In genomic region chr10:110492069-110492782, GRCh38 we compare ENCODE assay signal across 18 cellular contexts. TPM values are rescaled to one million over a fixed set of nuclear protein-coding genes. Genes with fewer than 3 reads are reported as not detected.
A peak's percentile ranks its signal among the peaks of the same experiment; 100 is the strongest.
DNase-seq lines count a peak whose midpoint lies in the region; ATAC-seq and TF ChIP-seq lines count a peak whose summit lies in the region.
"Had no signal": no experiment of that assay in that cellular context is flagged by ENCODE, and none has a peak within 500 bp of the region (broad histone marks: within the 10 kb centered on the region; RNA-seq: fewer than 3 reads in every experiment).

No MANE protein-coding gene starts in this region.

- no peaks in the 10 kb centered on the region for H3K27me3 ChIP-seq in PC-9 (ENCODE audit: insufficient read depth, low read depth)
- H3K27me3 ChIP-seq in tibial nerve, result no peaks in the 10 kb centered on the region
- H3K27me3 ChIP-seq: esophagus squamous epithelium had no signal

- H3K4me1 ChIP-seq in PC-9 (replicated peaks; ENCODE audit: insufficient read depth), result peaks cover 12% of the 10 kb centered on the region
- peaks cover 0 to 19% (median 14%) of the 10 kb centered on the region in 4 donors for H3K4me1 ChIP-seq in tibial nerve

- DNase-seq in CD14-positive monocyte (ENCODE audit: low spot score) (peak; percentile 43), dermis blood vessel endothelial cell (peak; percentile 21), PC-9 (no peak), lower leg skin (ENCODE audit: low spot score in 2 of 2) (no peak), SKM-1 treated with dmso at 0.1 percent for 144 hours (lab: John Stamatoyannopoulos, UW; ENCODE audit: unreplicated experiment) (no peak), tibial nerve (ENCODE audit: low spot score in 2 of 2) (no peak)
- DNase-seq: activated CD4-positive, alpha-beta memory T cell treated with anti-CD3 and anti-CD28 coated beads for 36 hours; esophagus squamous epithelium; GDM1; H7; mammary epithelial cell; OCI-M1; stimulated activated CD4-positive, alpha-beta T cell treated with anti-CD3 and anti-CD28 coated beads, Interleukin-2, amount 100 ng/mL, for 24 hours; stimulated activated naive CD4-positive, alpha-beta T cell; T-cell had no signal

- H3K27ac ChIP-seq in PC-9 (no peak overlapping the region), tibial nerve (no peak overlapping the region)
- H3K27ac ChIP-seq: esophagus squamous epithelium had no signal

- H3K9me3 Mint-ChIP-seq in CD14-positive monocyte, result peaks cover 0 to 4% (median 0%) of the 10 kb centered on the region in 7 donors
- H3K9me3 Mint-ChIP-seq: activated CD4-positive, alpha-beta memory T cell treated with anti-CD3 and anti-CD28 coated beads for 36 hours; activated naive CD4-positive, alpha-beta T cell treated with anti-CD3 and anti-CD28 coated beads, Interleukin-2, amount 50 U/mL, for 24 hours; T-cell had no signal

- CTCF ChIA-PET in PC-9 (lab: Charles Lee), result no interaction called here

- POLR2A ChIA-PET in PC-9 (lab: Charles Lee; ENCODE audit: unreplicated experiment), result no interaction called here

- no peak overlapping the region for H3K4me3 ChIP-seq in PC-9
- H3K4me3 ChIP-seq in lower leg skin (ENCODE audit: low read depth, poor library complexity, severe bottlenecking), result no peak overlapping the region
- no peak overlapping the region for H3K4me3 ChIP-seq in tibial nerve
- H3K4me3 ChIP-seq: esophagus squamous epithelium had no signal

- H3K4me2 ChIP-seq in PC-9, result no peak overlapping the region

- TF ChIP-seq EP300 in tibial nerve (IDR thresholded peaks at IDR 0.05), result no peak

- H3K4me3 Mint-ChIP-seq in CD14-positive monocyte, result no peak overlapping the region
- H3K4me3 Mint-ChIP-seq: activated CD4-positive, alpha-beta memory T cell treated with anti-CD3 and anti-CD28 coated beads for 36 hours; activated naive CD4-positive, alpha-beta T cell treated with anti-CD3 and anti-CD28 coated beads, Interleukin-2, amount 50 U/mL, for 24 hours; T-cell had no signal

- 78 to 81% methylated on average over 3 of the region's 3 CpGs for WGBS in lower leg skin, 2 donors
- 64 to 68% methylated on average over 3 of the region's 3 CpGs for WGBS in tibial nerve, 2 donors

- H3K36me3 Mint-ChIP-seq in CD14-positive monocyte, result peaks cover 0 to 7% of the 10 kb centered on the region in 2 donors
- H3K36me3 Mint-ChIP-seq: activated naive CD4-positive, alpha-beta T cell treated with anti-CD3 and anti-CD28 coated beads, Interleukin-2, amount 50 U/mL, for 24 hours; T-cell had no signal

- H4K20me1 ChIP-seq in PC-9 (ENCODE audit: insufficient read depth), result no peaks in the 10 kb centered on the region

- H2AFZ ChIP-seq in PC-9, result no peak overlapping the region

- no peaks in the 10 kb centered on the region for H3K36me3 ChIP-seq in PC-9 (ENCODE audit: low read depth)
- no peaks in the 10 kb centered on the region for H3K36me3 ChIP-seq in tibial nerve
- H3K36me3 ChIP-seq: esophagus squamous epithelium had no signal

- ATAC-seq in GM19395 (IDR thresholded peaks at IDR 0.05; ENCODE audit: unreplicated experiment), result peak; percentile 40
- peak; percentile 41 for ATAC-seq in HG03439 (IDR thresholded peaks at IDR 0.05; ENCODE audit: unreplicated experiment)
- ATAC-seq: T-cell had no signal

- TF ChIP-seq CTCF in CD14-positive monocyte (IDR thresholded peaks at IDR 0.05), result no peak
- no peak for TF ChIP-seq CTCF in PC-9 (conservative IDR thresholded peaks at IDR 0.05)
- TF ChIP-seq CTCF in lower leg skin (IDR thresholded peaks at IDR 0.05), result no peak
- TF ChIP-seq CTCF in tibial nerve (IDR thresholded peaks at IDR 0.05), result no peak

- H3F3A ChIP-seq in PC-9 (ENCODE audit: insufficient read depth, low read depth), result peaks cover 34% of the 10 kb centered on the region; the same call in 1 of the 2 replicates

- peaks cover 31 to 42% (median 36%) of the 10 kb centered on the region in 3 donors for H3K27me3 Mint-ChIP-seq in CD14-positive monocyte (ENCODE audit: low read depth in 3 of 3)
- H3K27me3 Mint-ChIP-seq: activated CD4-positive, alpha-beta memory T cell treated with anti-CD3 and anti-CD28 coated beads for 36 hours; activated naive CD4-positive, alpha-beta T cell treated with anti-CD3 and anti-CD28 coated beads, Interleukin-2, amount 50 U/mL, for 24 hours had no signal

- H3K9me3 ChIP-seq in PC-9 (ENCODE audit: insufficient read depth, low read depth), result no peaks in the 10 kb centered on the region
- no peaks in the 10 kb centered on the region for H3K9me3 ChIP-seq in tibial nerve
- H3K9me3 ChIP-seq: esophagus squamous epithelium had no signal

- H3K9me2 ChIP-seq in PC-9 (ENCODE audit: insufficient read depth), result no peaks in the 10 kb centered on the region

- TF ChIP-seq POLR2A in lower leg skin (IDR thresholded peaks at IDR 0.05) (no peak), tibial nerve (IDR thresholded peaks at IDR 0.05) (no peak)

- H3K79me2 ChIP-seq in PC-9 (ENCODE audit: low read depth), result peaks cover 34% of the 10 kb centered on the region

- peaks cover 31% of the 10 kb centered on the region for H3K4me1 Mint-ChIP-seq in CD14-positive monocyte

- intact Hi-C loops in CD14-positive monocyte (cut with micrococcal nuclease), result loop anchor here in 1 of 2 donors (5.0 kb wide), 1 partner anchor 65 kb away; no protein-coding TSS in a partner anchor
- intact Hi-C loops in PC-9 (cut with micrococcal nuclease; ENCODE audit: unreplicated experiment), result no loop called here
- intact Hi-C loops in lower leg skin (cut with DNase I; ENCODE audit: low total_unique reads), result loop anchor here (2.0 kb wide), 1 partner anchor 521 kb away; no protein-coding TSS in a partner anchor

- no TSS peak for BruUV-seq in PC-9 (replicated peaks; lab: Mats Ljungman, UMichigan)

- H3K27ac Mint-ChIP-seq in CD14-positive monocyte, result peak overlapping the region; percentile 15 to 93 (median 84)
- H3K27ac Mint-ChIP-seq: activated CD4-positive, alpha-beta memory T cell treated with anti-CD3 and anti-CD28 coated beads for 36 hours; activated naive CD4-positive, alpha-beta T cell treated with anti-CD3 and anti-CD28 coated beads, Interleukin-2, amount 50 U/mL, for 24 hours; T-cell had no signal

RNA-seq across cellular contexts. Expression of gene DUSP5, which starts 5.5 kb away (rescaled TPM):
- polyA plus RNA-seq in CD14-positive monocyte, result 1 to 10 TPM; 2.0 to 3.9 TPM
- total RNA-seq in dermis blood vessel endothelial cell (20.9 and 31.3 TPM in 2 replicates), PC-9 (2021) (14.2 and 19.0 TPM in 2 replicates), lower leg skin (10 to 100 TPM; 29.8 to 57.2 (median 32.9) TPM), tibial nerve (10 to 100 TPM; 12.4 to 27.9 (median 23.6) TPM)

Comparison
In these comparisons a context has a peak if more than half of its experiments do, and no peak if none do; other contexts are left out.
1. DNase-seq: peak in CD14-positive monocyte (single experiment) and dermis blood vessel endothelial cell (single experiment); none in PC-9 (0 of 2), lower leg skin (0 of 2), SKM-1 treated with dmso at 0.1 percent for 144 hours (single experiment) and tibial nerve (0 of 2).